25 cellular contexts compared by ENCODE assay signal in genomic region chr11:132427611-132428010, GRCh38.
DNase-seq lines count a peak whose midpoint lies in the region; ATAC-seq and TF ChIP-seq lines count a peak whose summit lies in the region.
"Had no signal": no experiment of that assay in that cellular context is flagged by ENCODE, and none has a peak within 500 bp of the region (broad histone marks: within the 10 kb centered on the region; RNA-seq: fewer than 3 reads in every experiment).

No MANE protein-coding gene starts in this region.

- H3K27me3 Mint-ChIP-seq in Calu3 (ENCODE audit: unreplicated experiment) = no peaks in the 10 kb centered on the region
- H3K27me3 Mint-ChIP-seq: IgD-negative memory B cell, memory B cell, naive B cell had no signal

- intact Hi-C loops in Calu3 (cut with micrococcal nuclease; ENCODE audit: unreplicated experiment) = no loop called here

- ATAC-seq in HG02870 (IDR thresholded peaks at IDR 0.05; ENCODE audit: unreplicated experiment) (no peak), HG02884 (IDR thresholded peaks at IDR 0.05; ENCODE audit: unreplicated experiment) (no peak)
- ATAC-seq in stimulated activated effector memory CD8-positive, alpha-beta T cell treated with anti-CD3 and anti-CD28 coated beads, Interleukin-12 subunit alpha, Interleukin-12 subunit beta, amount 100 ng/mL, for 72 hours = no peak
- ATAC-seq: activated T-helper 17 cell treated with anti-CD3 and anti-CD28 coated beads, Interleukin-2, amount 50 U/mL, for 72 hours; GM23338; right lobe of liver had no signal

- H3K27me3 ChIP-seq in BLaER1 (no peaks in the 10 kb centered on the region), GM23248 (replicated peaks; ENCODE audit: insufficient read depth) (peaks cover 27% of the 10 kb centered on the region)
- H3K27me3 ChIP-seq: ovary, right lobe of liver, SJSA1 had no signal

- H3K9me3 Mint-ChIP-seq in stimulated activated effector memory CD8-positive, alpha-beta T cell treated with anti-CD3 and anti-CD28 coated beads, Interleukin-12 subunit alpha, Interleukin-12 subunit beta, amount 100 ng/mL, for 72 hours = no peaks in the 10 kb centered on the region
- H3K9me3 Mint-ChIP-seq in Calu3 (ENCODE audit: low read depth, unreplicated experiment) = peaks cover 16% of the 10 kb centered on the region
- H3K9me3 Mint-ChIP-seq: activated T-helper 17 cell treated with anti-CD3 and anti-CD28 coated beads, Interleukin-2, amount 50 U/mL, for 72 hours; GM23338; T-helper 1 cell treated with Interleukin-12 subunit alpha and Interleukin-12 subunit beta and Interleukin-4 antibody, amounts not matched to agents 30 μg/mL and 1 μg/mL, for 36 hours had no signal

- H3K79me2 ChIP-seq in GM23248 (ENCODE audit: insufficient read depth) = no peaks in the 10 kb centered on the region

- no TSS peak for BruUV-seq in Calu3 (replicated peaks; lab: Mats Ljungman, UMichigan)

- no peak overlapping the region for H3K4me3 Mint-ChIP-seq in stimulated activated effector memory CD8-positive, alpha-beta T cell treated with anti-CD3 and anti-CD28 coated beads, Interleukin-12 subunit alpha, Interleukin-12 subunit beta, amount 100 ng/mL, for 72 hours
- no peak overlapping the region for H3K4me3 Mint-ChIP-seq in Calu3 (ENCODE audit: low read depth, unreplicated experiment)
- H3K4me3 Mint-ChIP-seq: activated T-helper 17 cell treated with anti-CD3 and anti-CD28 coated beads, Interleukin-2, amount 50 U/mL, for 72 hours; CD8-positive, alpha-beta memory T cell; GM23338; IgD-negative memory B cell; memory B cell; naive B cell; T-helper 1 cell treated with Interleukin-12 subunit alpha and Interleukin-12 subunit beta and Interleukin-4 antibody, amounts not matched to agents 30 μg/mL and 1 μg/mL, for 36 hours had no signal

- H3K4me3 ChIP-seq in BLaER1 = no peak overlapping the region
- peak overlapping the region; percentile 30; the same call in 1 of the 2 replicates for H3K4me3 ChIP-seq in GM23248
- H3K4me3 ChIP-seq in astrocyte of the cerebellum (ENCODE audit: low read depth, low read length) = no peak overlapping the region
- H3K4me3 ChIP-seq: GM23338, ovary, right lobe of liver, SJSA1 had no signal

- CTCF ChIA-PET in Calu3 (lab: Charles Lee) = no interaction called here

- peak overlapping the region; percentile 40; the same call in 1 of the 2 replicates for H2AFZ ChIP-seq in GM23248
- H2AFZ ChIP-seq: GM23338 had no signal

- H3K36me3 Mint-ChIP-seq in stimulated activated effector memory CD8-positive, alpha-beta T cell treated with anti-CD3 and anti-CD28 coated beads, Interleukin-12 subunit alpha, Interleukin-12 subunit beta, amount 100 ng/mL, for 72 hours = no peaks in the 10 kb centered on the region
- no peaks in the 10 kb centered on the region for H3K36me3 Mint-ChIP-seq in Calu3 (ENCODE audit: insufficient read depth, unreplicated experiment)
- H3K36me3 Mint-ChIP-seq: CD8-positive, alpha-beta memory T cell; IgD-negative memory B cell; memory B cell; naive B cell had no signal

- H4K20me1 ChIP-seq in BLaER1 (no peaks in the 10 kb centered on the region), GM23248 (ENCODE audit: insufficient read depth) (no peaks in the 10 kb centered on the region)

- H3K4me2 ChIP-seq in BLaER1 (peak overlapping the region; percentile 39), GM23248 (ENCODE audit: unreplicated experiment) (peak overlapping the region; percentile 55)
- H3K4me2 ChIP-seq: GM23338 had no signal

- H3K27ac Mint-ChIP-seq in stimulated activated effector memory CD8-positive, alpha-beta T cell treated with anti-CD3 and anti-CD28 coated beads, Interleukin-12 subunit alpha, Interleukin-12 subunit beta, amount 100 ng/mL, for 72 hours = no peak overlapping the region
- H3K27ac Mint-ChIP-seq in Calu3 (ENCODE audit: unreplicated experiment) = no peak overlapping the region
- H3K27ac Mint-ChIP-seq: activated T-helper 17 cell treated with anti-CD3 and anti-CD28 coated beads, Interleukin-2, amount 50 U/mL, for 72 hours; CD8-positive, alpha-beta memory T cell; GM23338; IgD-negative memory B cell; memory B cell; naive B cell; T-helper 1 cell treated with Interleukin-12 subunit alpha and Interleukin-12 subunit beta and Interleukin-4 antibody, amounts not matched to agents 30 μg/mL and 1 μg/mL, for 36 hours had no signal

- in situ Hi-C loops in GM23248 (cut with MboI) = no loop called here
- in situ Hi-C loops in astrocyte of the cerebellum (cut with HindIII; ENCODE audit: low sequenced_read_pairs) = no loop called here

- no peak for TF ChIP-seq CTCF in astrocyte of the cerebellum (IDR thresholded peaks at IDR 0.05; ENCODE audit: low read depth, low read length, missing control alignments)
- TF ChIP-seq CTCF in Calu3 (IDR thresholded peaks at IDR 0.05; ENCODE audit: unreplicated experiment) = no peak

- H3K9me3 ChIP-seq in BLaER1 (no peaks in the 10 kb centered on the region), GM23248 (ENCODE audit: low read depth) (no peaks in the 10 kb centered on the region)
- H3K9me3 ChIP-seq: ovary, right lobe of liver, SJSA1 had no signal

- H3K36me3 ChIP-seq in BLaER1 = no peaks in the 10 kb centered on the region
- no peaks in the 10 kb centered on the region for H3K36me3 ChIP-seq in GM23248 (ENCODE audit: low read depth)
- H3K36me3 ChIP-seq: ovary, right lobe of liver, SJSA1 had no signal

- H3K9ac ChIP-seq in BLaER1 (no peak overlapping the region), GM23248 (no peak overlapping the region)

- DNase-seq in GM23248 (peak; percentile 80), astrocyte of the cerebellum (ENCODE audit: low read depth) (peak; percentile 45), myocyte (ENCODE audit: low read depth) (peak; percentile 1), Calu3 (no peak)
- no peak for DNase-seq in stimulated activated effector memory CD8-positive, alpha-beta T cell treated with anti-CD3 and anti-CD28 coated beads, Interleukin-12 subunit alpha, Interleukin-12 subunit beta, amount 100 ng/mL, for 72 hours (ENCODE audit: low spot score in 2 of 2)
- DNase-seq: ACHN; activated CD4-positive, alpha-beta T cell treated with anti-CD3 and anti-CD28 coated beads for 48 hours; caudate nucleus; CD8-positive, alpha-beta memory T cell; erythroblast; naive B cell; NCI-H146; NCI-H2171; OCI-M1; ovary; right lobe of liver had no signal

- H3K9me2 ChIP-seq in GM23248 (ENCODE audit: insufficient read depth) = no peaks in the 10 kb centered on the region

- no peaks in the 10 kb centered on the region for H3K4me1 Mint-ChIP-seq in stimulated activated effector memory CD8-positive, alpha-beta T cell treated with anti-CD3 and anti-CD28 coated beads, Interleukin-12 subunit alpha, Interleukin-12 subunit beta, amount 100 ng/mL, for 72 hours
- H3K4me1 Mint-ChIP-seq in Calu3 (ENCODE audit: low read depth, unreplicated experiment) = no peaks in the 10 kb centered on the region
- H3K4me1 Mint-ChIP-seq: activated T-helper 17 cell treated with anti-CD3 and anti-CD28 coated beads, Interleukin-2, amount 50 U/mL, for 72 hours; CD8-positive, alpha-beta memory T cell; IgD-negative memory B cell; memory B cell; naive B cell had no signal

- H3K27ac ChIP-seq in BLaER1 (no peak overlapping the region), GM23248 (no peak overlapping the region)
- H3K27ac ChIP-seq: ovary, right lobe of liver, SJSA1 had no signal

- H3K4me1 ChIP-seq in BLaER1 (peaks cover 61% of the 10 kb centered on the region), GM23248 (ENCODE audit: insufficient read depth) (peaks cover 5% of the 10 kb centered on the region)
- H3K4me1 ChIP-seq: right lobe of liver, SJSA1 had no signal

- H3F3A ChIP-seq in GM23248 (ENCODE audit: insufficient read depth) = no peaks in the 10 kb centered on the region

- WGBS in GM23248 (ENCODE audit: low coverage in 1 of 2, low lambda C conversion rate in 2 of 2, missing lambda C conversion rate in 2 of 2), 2 experiments = 2 to 4% methylated on average over 6 of the region's 6 CpGs

Comparison
In these comparisons a context has a peak if more than half of its experiments do, and no peak if none do; other contexts are left out.
1. DNase-seq: peak in GM23248 (single experiment), astrocyte of the cerebellum (single experiment) and myocyte (single experiment); none in stimulated activated effector memory CD8-positive, alpha-beta T cell treated with anti-CD3 and anti-CD28 coated beads, Interleukin-12 subunit alpha, Interleukin-12 subunit beta, amount 100 ng/mL, for 72 hours (0 of 2) and Calu3 (single experiment).